Comparison of ENCODE assay signal across 8 cellular contexts in the genomic region with DNA sequence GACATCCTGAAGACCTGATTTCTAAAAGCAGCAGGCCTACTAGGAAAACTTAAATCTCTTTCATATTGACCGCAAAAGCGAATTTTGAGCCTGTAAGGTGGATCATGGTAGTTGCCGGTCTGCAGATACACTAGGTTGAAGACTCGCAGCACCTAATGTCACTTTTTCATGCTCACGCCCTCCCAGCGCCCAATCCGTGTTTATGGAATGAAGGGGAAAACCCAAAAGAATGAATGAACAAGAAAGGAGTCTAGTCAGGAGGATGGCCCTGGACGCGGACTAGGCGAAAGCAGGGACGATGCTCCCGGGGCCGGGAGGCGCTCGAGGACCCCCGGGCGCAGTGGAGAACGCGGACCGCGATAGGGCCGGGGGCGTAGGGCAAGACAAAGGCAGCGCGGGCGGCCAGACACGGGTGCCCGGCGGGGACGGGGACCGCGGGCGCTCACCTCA. TPM values are rescaled to one million over a fixed set of nuclear protein-coding genes. Genes with fewer than 3 reads are reported as not detected.
DNase-seq lines count a peak whose midpoint lies in the region; ATAC-seq lines count a peak whose summit lies in the region.

No MANE protein-coding gene starts in this region.

- peaks cover 51% of the 10 kb centered on the region for H3K4me1 ChIP-seq in CD4-positive, alpha-beta memory T cell (ENCODE audit: insufficient read depth, low read length)
- H3K4me1 ChIP-seq in stomach smooth muscle (ENCODE audit: control insufficient read depth, insufficient read depth, low read length) = peaks cover 26% of the 10 kb centered on the region

- peak in 1 of 5 donors; percentile 31 for DNase-seq in CD4-positive, alpha-beta memory T cell
- no peak for DNase-seq in Jurkat, Clone E6-1 (ENCODE audit: low read depth, low spot score)
- no peak for DNase-seq in activated naive CD8-positive, alpha-beta T cell treated with anti-CD3 and anti-CD28 coated beads, Interleukin-2, amount 10 ng/mL, durations not matched to agents 7 days and 5 days
- DNase-seq in iris pigment epithelial cell (ENCODE audit: low read depth) (peak; percentile 23), putamen (ENCODE audit: low spot score) (no peak), 8988T (no peak)
- DNase-seq in stimulated activated CD4-positive, alpha-beta T cell treated with anti-CD3 and anti-CD28 coated beads, Interleukin-15, amount 100 ng/mL, for 24 hours = no peak

- peak overlapping the region; percentile 79 to 96 (median 87) for H3K27ac Mint-ChIP-seq in CD4-positive, alpha-beta memory T cell
- peak overlapping the region; percentile 88 for H3K27ac Mint-ChIP-seq in activated naive CD8-positive, alpha-beta T cell treated with anti-CD3 and anti-CD28 coated beads, Interleukin-2, amount 10 ng/mL, durations not matched to agents 7 days and 5 days

- H3K4me3 Mint-ChIP-seq in CD4-positive, alpha-beta memory T cell = peak overlapping the region; percentile 91 to 99 (median 98)
- peak overlapping the region; percentile 97 for H3K4me3 Mint-ChIP-seq in activated naive CD8-positive, alpha-beta T cell treated with anti-CD3 and anti-CD28 coated beads, Interleukin-2, amount 10 ng/mL, durations not matched to agents 7 days and 5 days

- H3K9me3 ChIP-seq in CD4-positive, alpha-beta memory T cell (ENCODE audit: control insufficient read depth in 1 of 2, low read length in 2 of 2) = no peaks in the 10 kb centered on the region
- H3K9me3 ChIP-seq in stomach smooth muscle (ENCODE audit: control insufficient read depth in 2 of 2, low read length in 2 of 2) = no peaks in the 10 kb centered on the region

- H3K27me3 Mint-ChIP-seq in CD4-positive, alpha-beta memory T cell = no peaks in the 10 kb centered on the region
- peaks cover 12% of the 10 kb centered on the region for H3K27me3 Mint-ChIP-seq in activated naive CD8-positive, alpha-beta T cell treated with anti-CD3 and anti-CD28 coated beads, Interleukin-2, amount 10 ng/mL, durations not matched to agents 7 days and 5 days

- no peaks in the 10 kb centered on the region for H3K27me3 ChIP-seq in CD4-positive, alpha-beta memory T cell (ENCODE audit: insufficient read depth, low read length)
- H3K27me3 ChIP-seq in stomach smooth muscle (ENCODE audit: control insufficient read depth in 1 of 2, insufficient read depth in 2 of 2, low read length in 2 of 2) = no peaks in the 10 kb centered on the region

- intact Hi-C loops in CD4-positive, alpha-beta memory T cell (cut with micrococcal nuclease) = loop anchor here (2.0 to 10.0 kb wide), 3 partner anchors 107 to 1119 kb away; partner anchors contain the start of genes EFHC1 and TRAM2

- POLR2A ChIA-PET in CD4-positive, alpha-beta memory T cell (lab: Charles Lee; ENCODE audit: partially characterized antibody) = interaction anchor here (1.0 to 2.8 kb wide), 4 partner anchors 103 to 250 kb away, joined by 3 to 23 read pairs (median 14); partner anchors contain the start of gene LRRC1
- POLR2A ChIA-PET in activated naive CD8-positive, alpha-beta T cell treated with anti-CD3 and anti-CD28 coated beads, Interleukin-2, amount 10 ng/mL, durations not matched to agents 7 days and 5 days (lab: Charles Lee) = interaction anchor here (1.5 to 3.2 kb wide), 2 partner anchors 106 to 108 kb away, joined by 5 to 10 read pairs; no protein-coding TSS in a partner anchor

- H3K9me3 Mint-ChIP-seq in CD4-positive, alpha-beta memory T cell = no peaks in the 10 kb centered on the region
- H3K9me3 Mint-ChIP-seq in activated naive CD8-positive, alpha-beta T cell treated with anti-CD3 and anti-CD28 coated beads, Interleukin-2, amount 10 ng/mL, durations not matched to agents 7 days and 5 days = no peaks in the 10 kb centered on the region

- peak overlapping the region; percentile 69 to 74 for H3K9ac ChIP-seq in stomach smooth muscle (ENCODE audit: low read length in 2 of 2)

- H3K4me3 ChIP-seq in CD4-positive, alpha-beta memory T cell (ENCODE audit: low read length in 2 of 2) = peak overlapping the region; percentile 61 to 63
- peak overlapping the region; percentile 68 for H3K4me3 ChIP-seq in Jurkat, Clone E6-1 (ENCODE audit: low read length)
- peak overlapping the region; percentile 90 to 93 for H3K4me3 ChIP-seq in stomach smooth muscle (ENCODE audit: low read length in 2 of 2)

- ATAC-seq in activated naive CD8-positive, alpha-beta T cell treated with anti-CD3 and anti-CD28 coated beads, Interleukin-2, amount 10 ng/mL, durations not matched to agents 7 days and 5 days (ENCODE audit: low read depth) = no peak

- peaks cover 4 to 9% of the 10 kb centered on the region in 2 donors for H3K36me3 Mint-ChIP-seq in CD4-positive, alpha-beta memory T cell
- peaks cover 5% of the 10 kb centered on the region for H3K36me3 Mint-ChIP-seq in activated naive CD8-positive, alpha-beta T cell treated with anti-CD3 and anti-CD28 coated beads, Interleukin-2, amount 10 ng/mL, durations not matched to agents 7 days and 5 days

- peak overlapping the region; percentile 59 for H3K27ac ChIP-seq in CD4-positive, alpha-beta memory T cell (ENCODE audit: low read depth, low read length)
- peak overlapping the region; percentile 88 for H3K27ac ChIP-seq in stomach smooth muscle (ENCODE audit: low read length)

- no peaks in the 10 kb centered on the region for H3K36me3 ChIP-seq in CD4-positive, alpha-beta memory T cell (ENCODE audit: insufficient read depth, low read length)
- no peaks in the 10 kb centered on the region for H3K36me3 ChIP-seq in stomach smooth muscle (ENCODE audit: control insufficient read depth in 2 of 2, insufficient read depth in 2 of 2, low read length in 2 of 2)

- CTCF ChIA-PET in CD4-positive, alpha-beta memory T cell (lab: Charles Lee; ENCODE audit: partially characterized antibody) = interaction anchor here (0.6 to 3.7 kb wide), 10 partner anchors 10 to 184 kb away, joined by 3 to 38 read pairs (median 4); no protein-coding TSS in a partner anchor

- peaks cover 48 to 78% (median 64%) of the 10 kb centered on the region in 4 donors for H3K4me1 Mint-ChIP-seq in CD4-positive, alpha-beta memory T cell
- peaks cover 39% of the 10 kb centered on the region for H3K4me1 Mint-ChIP-seq in activated naive CD8-positive, alpha-beta T cell treated with anti-CD3 and anti-CD28 coated beads, Interleukin-2, amount 10 ng/mL, durations not matched to agents 7 days and 5 days

RNA-seq across cellular contexts. Expression of gene GCLC, which starts 0.8 kb away (rescaled TPM):
- total RNA-seq in CD4-positive, alpha-beta memory T cell = 10 to 100 TPM; 39.6 to 40.9 TPM
- polyA plus RNA-seq in CD4-positive, alpha-beta memory T cell = 10 to 100 TPM in 1 of 2 donors, 1 to 10 TPM in 1; 8.8 to 10.5 TPM
- polyA plus RNA-seq in Jurkat, Clone E6-1 (2012; ENCODE audit: insufficient read depth, insufficient read length) = 38.8 TPM
- 10 to 100 TPM; 32.2 to 33.7 TPM for total RNA-seq in activated naive CD8-positive, alpha-beta T cell treated with anti-CD3 and anti-CD28 coated beads, Interleukin-2, amount 10 ng/mL, durations not matched to agents 7 days and 5 days
